ENCODE assay signal across 16 cellular contexts in the genomic region with DNA sequence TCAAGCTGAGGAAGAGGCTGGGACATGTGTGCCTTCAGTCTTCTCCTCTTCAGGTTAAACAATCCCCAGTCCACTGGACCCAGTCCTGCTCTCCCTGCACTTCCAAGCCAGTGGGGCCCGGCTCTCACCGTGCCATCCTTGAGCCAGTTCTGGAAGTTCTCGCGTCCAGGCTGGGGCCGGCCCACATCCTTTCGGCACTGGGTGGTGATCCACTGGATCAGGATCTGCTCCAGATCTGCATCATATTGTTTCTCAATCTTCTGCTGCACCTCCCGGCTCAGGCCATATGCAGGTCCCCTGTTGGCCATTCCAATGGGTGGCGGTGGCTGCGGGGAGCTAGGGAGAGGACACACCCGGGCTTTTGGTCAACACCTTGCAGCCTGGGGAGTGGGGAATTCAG. TPM values are rescaled to one million over a fixed set of nuclear protein-coding genes. Genes with fewer than 3 reads are reported as not detected.
A peak's percentile ranks its signal among the peaks of the same experiment; 100 is the strongest.
DNase-seq lines count a peak whose midpoint lies in the region; ATAC-seq, FAIRE-seq and TF ChIP-seq lines count a peak whose summit lies in the region.
"Had no signal": no experiment of that assay in that cellular context is flagged by ENCODE, and none has a peak within 500 bp of the region (broad histone marks: within the 10 kb centered on the region; RNA-seq: fewer than 3 reads in every experiment).

No MANE protein-coding gene starts in this region.

- no peak overlapping the region for H3K14ac ChIP-seq in mesenchymal stem cell (ENCODE audit: low read length in 2 of 2)

- H3K36me3 Mint-ChIP-seq in activated CD8-positive, alpha-beta T cell treated with anti-CD3 and anti-CD28 coated beads, Interleukin-2, amount 10 ng/mL, durations not matched to agents 7 days and 5 days (ENCODE audit: low read depth): peaks cover 82% of the 10 kb centered on the region

- H3K9ac ChIP-seq in BLaER1 treated with 17β-estradiol and CSF1 and Interleukin-3, amounts not matched to agents 10 nM and 100 nM: peak overlapping the region in 1 of 11 experiments; percentile 18; a peak in 1 of 22 replicates
- H3K9ac ChIP-seq in mesenchymal stem cell (ENCODE audit: low read length): no peak overlapping the region

- no peak overlapping the region for H2AFZ ChIP-seq in mesenchymal stem cell (ENCODE audit: low read depth, low read length)

- POLR2A ChIA-PET in A549 (lab: Yijun Ruan, JAX): no interaction called here
- POLR2A ChIA-PET in activated CD8-positive, alpha-beta T cell treated with anti-CD3 and anti-CD28 coated beads, Interleukin-2, amount 10 ng/mL, durations not matched to agents 7 days and 5 days (lab: Charles Lee): interaction anchor here (0.9 to 1.7 kb wide), 2 partner anchors 13 to 21 kb away, joined by 4 read pairs; no protein-coding TSS in a partner anchor

- no peak overlapping the region for H2BK12ac ChIP-seq in mesenchymal stem cell (ENCODE audit: low read length in 2 of 2)

- no peak for FAIRE-seq in A549 (lab: Jason Lieb, UNC)
- FAIRE-seq: GM12891, pancreas had no signal

- no peak overlapping the region for H3K18ac ChIP-seq in mesenchymal stem cell (ENCODE audit: low read depth in 1 of 2, low read length in 2 of 2)

- no peak overlapping the region for H2AK5ac ChIP-seq in mesenchymal stem cell (ENCODE audit: low read length, severe bottlenecking)

- 88% methylated on average over 10 of the region's 10 CpGs for whole genome bisulfite sequencing in A549 (ENCODE audit: missing lambda C conversion rate)
- 97% methylated on average over 8 of the region's 10 CpGs for WGBS in mesenchymal stem cell

- no peak overlapping the region for H2BK120ac ChIP-seq in mesenchymal stem cell (ENCODE audit: low read depth, low read length)

- TF ChIP-seq EP300 in A549 (IDR thresholded peaks at IDR 0.05): no peak

- TF ChIP-seq RAD21 in A549 (conservative IDR thresholded peaks at IDR 0.05 in 1 of 2, IDR thresholded peaks at IDR 0.05 in 1 of 2): no peak

- no peak overlapping the region for H2BK15ac ChIP-seq in mesenchymal stem cell (ENCODE audit: low read depth, poor library complexity, severe bottlenecking)

- no peak overlapping the region for H3K4ac ChIP-seq in mesenchymal stem cell (ENCODE audit: low read depth in 1 of 2, low read length in 2 of 2)

- H3K4me3 Mint-ChIP-seq in activated CD8-positive, alpha-beta T cell treated with anti-CD3 and anti-CD28 coated beads, Interleukin-2, amount 10 ng/mL, durations not matched to agents 7 days and 5 days: no peak overlapping the region

- H3K27ac Mint-ChIP-seq in activated CD8-positive, alpha-beta T cell treated with anti-CD3 and anti-CD28 coated beads, Interleukin-2, amount 10 ng/mL, durations not matched to agents 7 days and 5 days: peak overlapping the region; percentile 60

- peaks cover 44 to 79% (median 56%) of the 10 kb centered on the region in 11 experiments for H3K36me3 ChIP-seq in BLaER1 treated with 17β-estradiol and CSF1 and Interleukin-3, amounts not matched to agents 10 nM and 100 nM
- H3K36me3 ChIP-seq in mesenchymal stem cell (ENCODE audit: control insufficient read depth in 1 of 2, insufficient read depth in 2 of 2, low read depth in 1 of 2, low read length in 2 of 2): peaks cover 42 to 46% of the 10 kb centered on the region in 2 experiments

- H3K9me3 ChIP-seq in A549 (no peaks in the 10 kb centered on the region), mesenchymal stem cell (ENCODE audit: control insufficient read depth, low read length) (no peaks in the 10 kb centered on the region)
- H3K9me3 ChIP-seq in BLaER1 treated with 17β-estradiol and CSF1 and Interleukin-3, amounts not matched to agents 10 nM and 100 nM (replicated peaks in 1 of 11): no peaks in the 10 kb centered on the region
- H3K9me3 ChIP-seq: pancreas had no signal

- peaks cover 51 to 93% (median 74%) of the 10 kb centered on the region in 11 experiments for H4K20me1 ChIP-seq in BLaER1 treated with 17β-estradiol and CSF1 and Interleukin-3, amounts not matched to agents 10 nM and 100 nM

- TF ChIP-seq POLR2A in A549 (IDR thresholded peaks at IDR 0.05; ENCODE audit: low read length): no peak

- peaks cover 71% of the 10 kb centered on the region for H3K4me1 Mint-ChIP-seq in activated CD8-positive, alpha-beta T cell treated with anti-CD3 and anti-CD28 coated beads, Interleukin-2, amount 10 ng/mL, durations not matched to agents 7 days and 5 days (ENCODE audit: low read depth)

- DNase-seq in A549 (ENCODE audit: low read depth in 1 of 2, low spot score in 1 of 2) (no peak), mesenchymal stem cell (no peak), COLO668 (lab: John Stamatoyannopoulos, UW; ENCODE audit: unreplicated experiment) (no peak), retina (no peak), GM03348 (ENCODE audit: low spot score) (no peak)
- no peak for DNase-seq in activated CD8-positive, alpha-beta T cell treated with anti-CD3 and anti-CD28 coated beads, Interleukin-2, amount 10 ng/mL, durations not matched to agents 7 days and 5 days
- DNase-seq: activated T-cell treated with anti-CD3 and anti-CD28 coated beads, Interleukin-2, amount 50 U/mL, for 1 hour; NCI-H187; NCI-H524; OCI-M1; stimulated activated CD4-positive, alpha-beta T cell treated with anti-CD3 and anti-CD28 coated beads, Interleukin-12 subunit alpha, Interleukin-12 subunit beta, amount 100 ng/mL, for 4 hours had no signal

- H3K9me3 Mint-ChIP-seq in activated CD8-positive, alpha-beta T cell treated with anti-CD3 and anti-CD28 coated beads, Interleukin-2, amount 10 ng/mL, durations not matched to agents 7 days and 5 days (ENCODE audit: insufficient read depth): no peaks in the 10 kb centered on the region

- H3K23ac ChIP-seq in mesenchymal stem cell (ENCODE audit: low read length in 2 of 2): no peak overlapping the region

- no peak overlapping the region for H4K91ac ChIP-seq in mesenchymal stem cell (ENCODE audit: low read length)

- H2BK5ac ChIP-seq in mesenchymal stem cell (ENCODE audit: low read depth, low read length, poor library complexity, severe bottlenecking): no peak overlapping the region

- H3K4me3 ChIP-seq in A549 (no peak overlapping the region), mesenchymal stem cell (ENCODE audit: insufficient read depth in 1 of 2, low read depth in 1 of 2, low read length in 2 of 2) (no peak overlapping the region)
- no peak overlapping the region for H3K4me3 ChIP-seq in BLaER1 treated with 17β-estradiol and CSF1 and Interleukin-3, amounts not matched to agents 10 nM and 100 nM
- H3K4me3 ChIP-seq: pancreas had no signal

- H3K27ac ChIP-seq in A549 (peak overlapping the region in 1 of 2 experiments; percentile 97; a peak in 1 of 6 replicates), mesenchymal stem cell (ENCODE audit: low read length, poor library complexity, severe bottlenecking) (no peak overlapping the region)
- peak overlapping the region in 5 of 11 experiments; percentile 15 to 99 (median 96); a peak in 8 of 22 replicates for H3K27ac ChIP-seq in BLaER1 treated with 17β-estradiol and CSF1 and Interleukin-3, amounts not matched to agents 10 nM and 100 nM
- H3K27ac ChIP-seq: C4-2B had no signal

- no peaks in the 10 kb centered on the region for H3K27me3 ChIP-seq in BLaER1 treated with 17β-estradiol and CSF1 and Interleukin-3, amounts not matched to agents 10 nM and 100 nM
- no peaks in the 10 kb centered on the region for H3K27me3 ChIP-seq in mesenchymal stem cell (ENCODE audit: control insufficient read depth in 1 of 2, insufficient read depth in 1 of 2, low read length in 2 of 2)
- H3K27me3 ChIP-seq: pancreas had no signal

- no peak for ATAC-seq in A549
- ATAC-seq in activated CD8-positive, alpha-beta T cell treated with anti-CD3 and anti-CD28 coated beads, Interleukin-2, amount 10 ng/mL, durations not matched to agents 7 days and 5 days: no peak
- ATAC-seq: pancreas had no signal

- H3K4me1 ChIP-seq in A549 (peaks cover 79% of the 10 kb centered on the region), mesenchymal stem cell (ENCODE audit: control insufficient read depth, insufficient read depth, low read depth, low read length) (peaks cover 56% of the 10 kb centered on the region)
- peaks cover 54 to 79% (median 69%) of the 10 kb centered on the region in 10 experiments for H3K4me1 ChIP-seq in BLaER1 treated with 17β-estradiol and CSF1 and Interleukin-3, amounts not matched to agents 10 nM and 100 nM

- H3K27me3 Mint-ChIP-seq in activated CD8-positive, alpha-beta T cell treated with anti-CD3 and anti-CD28 coated beads, Interleukin-2, amount 10 ng/mL, durations not matched to agents 7 days and 5 days (ENCODE audit: low read depth): no peaks in the 10 kb centered on the region

- H4K8ac ChIP-seq in mesenchymal stem cell (ENCODE audit: low read length): peak overlapping the region; percentile 38

- peak overlapping the region; percentile 97; the same call in 1 of the 3 replicates for H3K4me2 ChIP-seq in A549
- peak overlapping the region in 10 of 11 experiments; percentile 9 to 99 (median 93); a peak in 16 of 22 replicates for H3K4me2 ChIP-seq in BLaER1 treated with 17β-estradiol and CSF1 and Interleukin-3, amounts not matched to agents 10 nM and 100 nM
- no peak overlapping the region for H3K4me2 ChIP-seq in mesenchymal stem cell (ENCODE audit: low read length, poor library complexity, severe bottlenecking)

- no peak for TF ChIP-seq CTCF in A549 (IDR thresholded peaks at IDR 0.05)

- CTCF ChIA-PET in A549 (lab: Yijun Ruan, JAX): interaction anchor here (0.6 to 22.4 kb wide), 4 partner anchors 27 to 372 kb away, joined by 4 to 665 read pairs (median 36); no protein-coding TSS in a partner anchor
- CTCF ChIA-PET in activated CD8-positive, alpha-beta T cell treated with anti-CD3 and anti-CD28 coated beads, Interleukin-2, amount 10 ng/mL, durations not matched to agents 7 days and 5 days (lab: Charles Lee): interaction anchor here (1.9 kb wide), 1 partner anchor 27 kb away, joined by 8 read pairs; no protein-coding TSS in a partner anchor

- H3K79me1 ChIP-seq in mesenchymal stem cell (replicated peaks; ENCODE audit: low read length, poor library complexity, severe bottlenecking): peaks cover 3% of the 10 kb centered on the region

RNA-seq across cellular contexts. Expression of a gene that starts 5.1 kb away (rescaled TPM):
- polyA plus RNA-seq in A549 (2011; rRNA removed) (533 and 536 TPM in 2 replicates), A549 (2017; fragmentation: RNase III; extraction: RNeasy Plus Mini Kit Qiagen cat#74134 plus additional on column Dnase treatment) (781 to 811 TPM (median 806 TPM) in 3 replicates)
- 1,020 and 1,221 TPM in 2 replicates for polyA plus RNA-seq in A549 (2012; cell fraction: cytosol; rRNA removed)
- polyA plus RNA-seq in A549 (2012; cell fraction: nucleus; rRNA removed): 1,181 and 1,326 TPM in 2 replicates
- 437 and 484 TPM in 2 replicates for polyA minus RNA-seq in A549 (2011; rRNA and poly(A)+ RNA removed)
- total RNA-seq in activated CD8-positive, alpha-beta T cell treated with anti-CD3 and anti-CD28 coated beads, Interleukin-2, amount 10 ng/mL, durations not matched to agents 7 days and 5 days: 100 to 1,000 TPM; 476 to 510 TPM
- polyA plus RNA-seq in mesenchymal stem cell (2013, experiment 1 of 2): 328 TPM
- polyA plus RNA-seq in mesenchymal stem cell (2013, experiment 2 of 2): 330 TPM

RNA-seq across cellular contexts. Expression of a gene that starts 20.2 kb away (rescaled TPM):
- polyA plus RNA-seq in A549 (2011; rRNA removed): 0.50 and 0.67 TPM in 2 replicates
- polyA plus RNA-seq in A549 (2012; cell fraction: cytosol; rRNA removed): 0.31 and 0.46 TPM in 2 replicates
- polyA plus RNA-seq in A549 (2012; cell fraction: nucleus; rRNA removed): 0.40 and 0.86 TPM in 2 replicates
- polyA plus RNA-seq in A549 (2017; fragmentation: RNase III; extraction: RNeasy Plus Mini Kit Qiagen cat#74134 plus additional on column Dnase treatment): 0.76 to 0.89 TPM (median 0.87 TPM) in 3 replicates
- polyA minus RNA-seq in A549 (2011; rRNA and poly(A)+ RNA removed): 0.39 TPM in 1 of 2 replicates, not detected in the other
- under 1 TPM; 0.34 to 0.79 TPM for total RNA-seq in activated CD8-positive, alpha-beta T cell treated with anti-CD3 and anti-CD28 coated beads, Interleukin-2, amount 10 ng/mL, durations not matched to agents 7 days and 5 days
- 0.86 TPM for polyA plus RNA-seq in mesenchymal stem cell (2013, experiment 1 of 2)
- polyA plus RNA-seq in mesenchymal stem cell (2013, experiment 2 of 2): 0.71 TPM

RNA-seq across cellular contexts. Expression of a gene that starts 25.2 kb away (rescaled TPM):
- 0.05 and 0.06 TPM in 2 replicates for polyA plus RNA-seq in A549 (2011; rRNA removed)
- 0.26 and 0.34 TPM in 2 replicates for polyA plus RNA-seq in A549 (2012; cell fraction: cytosol; rRNA removed)
- polyA plus RNA-seq in A549 (2012; cell fraction: nucleus; rRNA removed): 1.0 and 1.2 TPM in 2 replicates
- 0.49 to 0.54 TPM (median 0.50 TPM) in 3 replicates for polyA plus RNA-seq in A549 (2017; fragmentation: RNase III; extraction: RNeasy Plus Mini Kit Qiagen cat#74134 plus additional on column Dnase treatment)
- 0.10 and 0.12 TPM in 2 replicates for polyA minus RNA-seq in A549 (2011; rRNA and poly(A)+ RNA removed)
- total RNA-seq in activated CD8-positive, alpha-beta T cell treated with anti-CD3 and anti-CD28 coated beads, Interleukin-2, amount 10 ng/mL, durations not matched to agents 7 days and 5 days: not detected
- polyA plus RNA-seq in mesenchymal stem cell (2013, experiment 1 of 2): 0.03 TPM
- 0.03 TPM for polyA plus RNA-seq in mesenchymal stem cell (2013, experiment 2 of 2)

RNA-seq across cellular contexts. Expression of a gene that starts 33.8 kb away (rescaled TPM):
- 0.21 and 0.25 TPM in 2 replicates for polyA plus RNA-seq in A549 (2011; rRNA removed)
- 0.08 and 0.14 TPM in 2 replicates for polyA plus RNA-seq in A549 (2012; cell fraction: cytosol; rRNA removed)
- 0.08 and 0.27 TPM in 2 replicates for polyA plus RNA-seq in A549 (2012; cell fraction: nucleus; rRNA removed)
- 0.16 to 0.28 TPM (median 0.22 TPM) in 3 replicates for polyA plus RNA-seq in A549 (2017; fragmentation: RNase III; extraction: RNeasy Plus Mini Kit Qiagen cat#74134 plus additional on column Dnase treatment)
- 0.54 and 0.78 TPM in 2 replicates for polyA minus RNA-seq in A549 (2011; rRNA and poly(A)+ RNA removed)
- total RNA-seq in activated CD8-positive, alpha-beta T cell treated with anti-CD3 and anti-CD28 coated beads, Interleukin-2, amount 10 ng/mL, durations not matched to agents 7 days and 5 days: not detected
- not detected for polyA plus RNA-seq in mesenchymal stem cell (2013, experiment 1 of 2)
- polyA plus RNA-seq in mesenchymal stem cell (2013, experiment 2 of 2): not detected
- total RNA-seq: pancreas, temporal lobe had no signal
- polyA plus RNA-seq: pancreas had no signal

RNA-seq across cellular contexts. Expression of a gene that starts 57.7 kb away (rescaled TPM):
- polyA plus RNA-seq in A549 (2011; rRNA removed): 0.04 TPM in 1 of 2 replicates, not detected in the other
- 0.05 and 0.07 TPM in 2 replicates for polyA plus RNA-seq in A549 (2012; cell fraction: cytosol; rRNA removed)
- polyA plus RNA-seq in A549 (2012; cell fraction: nucleus; rRNA removed): 0.14 and 0.15 TPM in 2 replicates
- polyA plus RNA-seq in A549 (2017; fragmentation: RNase III; extraction: RNeasy Plus Mini Kit Qiagen cat#74134 plus additional on column Dnase treatment): 0.05 to 0.09 TPM in 2 of 3 replicates, not detected in the other
- not detected in 2 replicates for polyA minus RNA-seq in A549 (2011; rRNA and poly(A)+ RNA removed)
- total RNA-seq in activated CD8-positive, alpha-beta T cell treated with anti-CD3 and anti-CD28 coated beads, Interleukin-2, amount 10 ng/mL, durations not matched to agents 7 days and 5 days: not detected
- polyA plus RNA-seq in mesenchymal stem cell (2013, experiment 1 of 2): not detected
- polyA plus RNA-seq in mesenchymal stem cell (2013, experiment 2 of 2): not detected
- total RNA-seq: pancreas, temporal lobe had no signal
